8 cellular contexts compared by ENCODE assay signal in genomic region chr15:47987908-47988532, GRCh38.
DNase-seq lines count a peak whose midpoint lies in the region; ATAC-seq and TF ChIP-seq lines count a peak whose summit lies in the region.

No MANE protein-coding gene starts in this region.

- no peaks in the 10 kb centered on the region for H3K36me3 ChIP-seq in SU-DHL-6 (ENCODE audit: low read length)
- H3K36me3 ChIP-seq in neural progenitor cell, result no peaks in the 10 kb centered on the region

- H4K20me1 ChIP-seq in SU-DHL-6 (ENCODE audit: low read depth, low read length) (no peaks in the 10 kb centered on the region), neural progenitor cell (ENCODE audit: low read depth) (no peaks in the 10 kb centered on the region)

- peak; percentile 67 for DNase-seq in CD1c-positive myeloid dendritic cell (ENCODE audit: extremely low spot score)
- peak; percentile 61 for DNase-seq in NCI-H146 (lab: John Stamatoyannopoulos, UW)
- DNase-seq in fibroblast of pulmonary artery (ENCODE audit: low read depth), result peak; percentile 81
- peak; percentile 84 for DNase-seq in neural progenitor cell (ENCODE audit: low spot score)
- DNase-seq in HK-2 (ENCODE audit: unreplicated experiment), result no peak

- H2AFZ ChIP-seq in SU-DHL-6 (ENCODE audit: low read depth, low read length, severe bottlenecking), result no peak overlapping the region
- H2AFZ ChIP-seq in neural progenitor cell (replicated peaks), result no peak overlapping the region

- H3K4me3 ChIP-seq in SU-DHL-6 (ENCODE audit: insufficient read depth, low read length, poor library complexity, severe bottlenecking) (no peak overlapping the region), fibroblast of pulmonary artery (replicated peaks; ENCODE audit: low read depth, low read length) (no peak overlapping the region), neural progenitor cell (no peak overlapping the region)

- peaks cover 16% of the 10 kb centered on the region for H3K4me1 ChIP-seq in neural progenitor cell

- no peak overlapping the region for H3K4me3 Mint-ChIP-seq in neural progenitor cell

- TF ChIP-seq CTCF in SU-DHL-6 (IDR thresholded peaks at IDR 0.05; ENCODE audit: insufficient read depth, low read length, poor library complexity, severe bottlenecking) (peak; percentile 57), fibroblast of pulmonary artery (IDR thresholded peaks at IDR 0.05; ENCODE audit: low read length, missing control alignments) (peak; percentile 71), neural progenitor cell (IDR thresholded peaks at IDR 0.05) (peak; percentile 87)

- H3K9me2 ChIP-seq in SU-DHL-6 (replicated peaks; ENCODE audit: insufficient read depth, low read length), result no peaks in the 10 kb centered on the region

- no peaks in the 10 kb centered on the region for H3K9me3 Mint-ChIP-seq in neural progenitor cell

- H3F3A ChIP-seq in SU-DHL-6 (ENCODE audit: insufficient read depth) (no peaks in the 10 kb centered on the region), neural progenitor cell (ENCODE audit: low read depth) (peaks cover 10% of the 10 kb centered on the region)

- peaks cover 16% of the 10 kb centered on the region for H3K4me1 Mint-ChIP-seq in neural progenitor cell

- H3K36me3 Mint-ChIP-seq in neural progenitor cell, result no peaks in the 10 kb centered on the region

- H3K27ac ChIP-seq in SU-DHL-6 (ENCODE audit: low read depth, low read length) (no peak overlapping the region), neural progenitor cell (no peak overlapping the region)

- H3K9me3 ChIP-seq in SU-DHL-6 (ENCODE audit: insufficient read depth, low read length) (no peaks in the 10 kb centered on the region), neural progenitor cell (ENCODE audit: low read depth) (no peaks in the 10 kb centered on the region)

- H3K27me3 Mint-ChIP-seq in neural progenitor cell (ENCODE audit: insufficient read depth, low read depth), result peaks cover 7% of the 10 kb centered on the region

- ATAC-seq in GM18858 (IDR thresholded peaks at IDR 0.05; ENCODE audit: unreplicated experiment) (peak; percentile 90), HG02885 (IDR thresholded peaks at IDR 0.05; ENCODE audit: poor library complexity, unreplicated experiment) (peak; percentile 94)

- no peak overlapping the region for H3K9ac ChIP-seq in SU-DHL-6 (ENCODE audit: low read length)
- no peak overlapping the region for H3K9ac ChIP-seq in neural progenitor cell

- H3K4me2 ChIP-seq in SU-DHL-6 (ENCODE audit: low read depth, low read length, poor library complexity, severe bottlenecking), result no peak overlapping the region
- H3K4me2 ChIP-seq in neural progenitor cell, result peak overlapping the region; percentile 43

- H3K27me3 ChIP-seq in SU-DHL-6 (ENCODE audit: low read length) (no peaks in the 10 kb centered on the region), neural progenitor cell (no peaks in the 10 kb centered on the region)

- H3K27ac Mint-ChIP-seq in neural progenitor cell, result no peak overlapping the region

- H3K79me2 ChIP-seq in SU-DHL-6 (ENCODE audit: insufficient read depth, low read length) (no peaks in the 10 kb centered on the region), neural progenitor cell (ENCODE audit: low read depth) (no peaks in the 10 kb centered on the region)
